In the genomic region with DNA sequence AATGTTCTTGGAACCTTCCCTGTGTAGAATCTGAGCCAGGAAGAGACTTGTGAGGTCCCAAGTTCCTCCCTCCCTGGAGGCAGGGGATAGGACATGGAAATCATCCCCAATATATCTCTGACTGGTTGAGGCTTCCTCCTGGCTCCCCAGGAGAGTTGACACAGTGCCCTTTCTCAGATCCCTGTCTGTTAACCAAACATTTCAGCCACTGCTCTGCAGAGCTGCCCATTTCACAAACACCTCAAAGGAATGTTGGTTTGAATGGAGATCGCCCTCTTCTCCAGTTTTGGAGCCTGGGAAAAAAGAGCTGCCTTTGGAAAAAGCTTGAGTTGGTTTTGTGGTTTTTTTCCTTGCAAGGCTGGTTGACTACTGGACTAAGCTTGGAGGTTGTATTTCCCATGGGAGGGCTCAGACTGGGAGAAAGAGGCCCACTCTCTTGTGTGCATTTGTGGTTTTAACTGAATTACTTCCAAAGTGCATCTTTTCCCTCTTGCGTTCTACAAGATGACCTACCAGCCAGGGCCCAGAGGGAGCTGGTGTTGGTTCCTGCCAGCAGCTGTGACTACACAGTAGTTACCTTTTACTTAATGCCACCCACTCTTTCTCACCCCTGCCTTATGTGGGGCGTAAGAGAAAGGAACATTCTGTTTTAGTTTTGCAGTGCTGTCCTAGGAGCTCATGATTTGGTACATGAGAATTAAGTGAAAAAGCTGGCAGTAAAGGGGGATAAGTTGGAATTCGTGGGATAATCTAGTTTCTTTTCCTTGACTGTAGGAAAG, we compare ENCODE assay signal across 11 cellular contexts. TPM values are rescaled to one million over a fixed set of nuclear protein-coding genes. Genes with fewer than 3 reads are reported as not detected.
A peak's percentile ranks its signal among the peaks of the same experiment; 100 is the strongest.
DNase-seq lines count a peak whose midpoint lies in the region; ATAC-seq and TF ChIP-seq lines count a peak whose summit lies in the region.
"Had no signal": no experiment of that assay in that cellular context is flagged by ENCODE, and none has a peak within 500 bp of the region (broad histone marks: within the 10 kb centered on the region; RNA-seq: fewer than 3 reads in every experiment).

No MANE protein-coding gene starts in this region.

- POLR2A ChIA-PET in AG04450 (lab: Yijun Ruan, JAX) = interaction anchor here (0.6 to 1.2 kb wide), 3 partner anchors 9 to 45 kb away, joined by 3 to 7 read pairs (median 6); partner anchors contain the start of gene RCL1

- DNase-seq in AG04450 (ENCODE audit: low read depth, low spot score) = peak; percentile 49
- DNase-seq in HFF-Myc (ENCODE audit: extremely low read depth, low read depth) = peak; percentile 26
- DNase-seq in brain microvascular endothelial cell = peak; percentile 90
- peak; percentile 70 for DNase-seq in myocyte (ENCODE audit: low read depth)
- DNase-seq in WERI-Rb-1 = no peak
- no peak for DNase-seq in NOMO-1 (lab: John Stamatoyannopoulos, UW; ENCODE audit: unreplicated experiment in 2 of 2)
- DNase-seq in natural killer cell treated with Interleukin-12 subunit alpha and Interleukin-12 subunit beta and Interleukin-15 and Interleukin-18, amount 100 ng/mL, for 72 hours (ENCODE audit: low spot score) = no peak
- DNase-seq: activated CD4-positive, alpha-beta T cell treated with anti-CD3 and anti-CD28 coated beads, Interleukin-2, amount 50 U/mL, for 4 hours; substantia nigra had no signal

- no peaks in the 10 kb centered on the region for H3K36me3 Mint-ChIP-seq in natural killer cell treated with Interleukin-12 subunit alpha and Interleukin-12 subunit beta and Interleukin-15 and Interleukin-18, amount 100 ng/mL, for 72 hours

- H3K9me3 ChIP-seq in AG04450 (ENCODE audit: control insufficient read depth, insufficient read depth, low read length) (no peaks in the 10 kb centered on the region), WERI-Rb-1 (ENCODE audit: severe bottlenecking) (no peaks in the 10 kb centered on the region)

- ATAC-seq in GM19395 (IDR thresholded peaks at IDR 0.05; ENCODE audit: unreplicated experiment) = no peak
- no peak for ATAC-seq in natural killer cell treated with Interleukin-12 subunit alpha and Interleukin-12 subunit beta and Interleukin-15 and Interleukin-18, amount 100 ng/mL, for 72 hours

- H3K36me3 ChIP-seq in brain microvascular endothelial cell (replicated peaks) = no peaks in the 10 kb centered on the region
- H3K36me3 ChIP-seq in WERI-Rb-1 = peaks cover 9% of the 10 kb centered on the region

- H3K27me3 ChIP-seq in AG04450 (ENCODE audit: control insufficient read depth, insufficient read depth, low read length) (no peaks in the 10 kb centered on the region), brain microvascular endothelial cell (replicated peaks) (no peaks in the 10 kb centered on the region), WERI-Rb-1 (ENCODE audit: insufficient read depth, low read depth, severe bottlenecking) (no peaks in the 10 kb centered on the region)

- TF ChIP-seq CTCF in AG04450 (IDR thresholded peaks at IDR 0.05; ENCODE audit: low read depth, low read length) (no peak), HFF-Myc (IDR thresholded peaks at IDR 0.05; ENCODE audit: low read depth, low read length, missing control alignments) (no peak), brain microvascular endothelial cell (IDR thresholded peaks at IDR 0.05; ENCODE audit: low read depth, low read length, missing control alignments) (peak; percentile 16), WERI-Rb-1 (IDR thresholded peaks at IDR 0.05; ENCODE audit: low read depth, low read length) (no peak)

- CTCF ChIA-PET in AG04450 (lab: Charles Lee) = interaction anchor here (1.0 to 1.2 kb wide), 5 partner anchors 27 to 348 kb away, joined by 3 to 4 read pairs (median 3); no protein-coding TSS in a partner anchor

- no peaks in the 10 kb centered on the region for H3K9me3 Mint-ChIP-seq in natural killer cell treated with Interleukin-12 subunit alpha and Interleukin-12 subunit beta and Interleukin-15 and Interleukin-18, amount 100 ng/mL, for 72 hours

- peaks cover 10 to 17% of the 10 kb centered on the region in 2 donors for H3K4me1 Mint-ChIP-seq in natural killer cell treated with Interleukin-12 subunit alpha and Interleukin-12 subunit beta and Interleukin-15 and Interleukin-18, amount 100 ng/mL, for 72 hours (ENCODE audit: low read depth in 2 of 2)

- H3K4me3 ChIP-seq in AG04450 (ENCODE audit: low read depth, low read length) = no peak overlapping the region
- no peak overlapping the region for H3K4me3 ChIP-seq in HFF-Myc (replicated peaks; ENCODE audit: low read depth, low read length)
- H3K4me3 ChIP-seq in brain microvascular endothelial cell (ENCODE audit: low read depth, low read length) = no peak overlapping the region
- H3K4me3 ChIP-seq in WERI-Rb-1 (ENCODE audit: low read depth, low read length) = no peak overlapping the region

- H3K27me3 Mint-ChIP-seq in natural killer cell treated with Interleukin-12 subunit alpha and Interleukin-12 subunit beta and Interleukin-15 and Interleukin-18, amount 100 ng/mL, for 72 hours = no peaks in the 10 kb centered on the region

- H3K4me3 Mint-ChIP-seq in natural killer cell treated with Interleukin-12 subunit alpha and Interleukin-12 subunit beta and Interleukin-15 and Interleukin-18, amount 100 ng/mL, for 72 hours = no peak overlapping the region

- in situ Hi-C loops in brain microvascular endothelial cell (cut with HindIII; ENCODE audit: low pct_ligation_motif_present, low sequenced_read_pairs) = no loop called here

- peak overlapping the region; percentile 69 for H3K27ac ChIP-seq in AG04450 (ENCODE audit: low read depth, low read length)
- H3K27ac ChIP-seq in brain microvascular endothelial cell = peak overlapping the region; percentile 98
- H3K27ac ChIP-seq in WERI-Rb-1 = no peak overlapping the region
- H3K27ac ChIP-seq: KMS-11 had no signal

- H3K27ac Mint-ChIP-seq in natural killer cell treated with Interleukin-12 subunit alpha and Interleukin-12 subunit beta and Interleukin-15 and Interleukin-18, amount 100 ng/mL, for 72 hours = no peak overlapping the region

RNA-seq across cellular contexts. Expression of gene RCL1, which starts 45.2 kb away (rescaled TPM):
- polyA plus RNA-seq in AG04450 (2011; rRNA removed) = 7.0 and 7.8 TPM in 2 replicates
- polyA minus RNA-seq in AG04450 (2011; rRNA and poly(A)+ RNA removed) = 9.1 and 14.7 TPM in 2 replicates
- total RNA-seq in myocyte = 11.7 and 12.1 TPM in 2 replicates
- polyA plus RNA-seq in myocyte (2012) = 6.5 TPM
- 10 to 100 TPM; 18.6 to 31.9 TPM for total RNA-seq in natural killer cell treated with Interleukin-12 subunit alpha and Interleukin-12 subunit beta and Interleukin-15 and Interleukin-18, amount 100 ng/mL, for 72 hours

Comparison
In these comparisons a context has a peak if more than half of its experiments do, and no peak if none do; other contexts are left out.
1. DNase-seq: peak in AG04450 (single experiment), HFF-Myc (single experiment), brain microvascular endothelial cell (single experiment) and myocyte (single experiment); none in WERI-Rb-1 (single experiment), NOMO-1 (0 of 2) and natural killer cell treated with Interleukin-12 subunit alpha and Interleukin-12 subunit beta and Interleukin-15 and Interleukin-18, amount 100 ng/mL, for 72 hours (single experiment).